ENCODE assay signal across 8 cellular contexts in genomic region chrX:129982300-129983246, GRCh38. TPM values are rescaled to one million over a fixed set of nuclear protein-coding genes. Genes with fewer than 3 reads are reported as not detected.
DNase-seq lines count a peak whose midpoint lies in the region; ATAC-seq and TF ChIP-seq lines count a peak whose summit lies in the region.

BCORL1 (plus strand) TSS chrX:129982635; CDS start chrX:130005232, 22,597 bp downstream.

- H3K9me3 ChIP-seq in mesodermal cell (ENCODE audit: control insufficient read depth, low read length) = no peaks in the 10 kb centered on the region

- TF ChIP-seq CTCF in endothelial cell (IDR thresholded peaks at IDR 0.05; ENCODE audit: unreplicated experiment) = no peak

- H3K4me1 ChIP-seq in mesodermal cell (ENCODE audit: control insufficient read depth, insufficient read depth, low read length, poor library complexity, severe bottlenecking) = no peaks in the 10 kb centered on the region

- no peak within 1 kb of the TSS for H3K4me3 Mint-ChIP-seq in endothelial cell (ENCODE audit: unreplicated experiment)

- WGBS in mesodermal cell (ENCODE audit: insufficient coverage in 2 of 2), 2 experiments = 0% methylated on average over 23 of the region's 74 CpGs; no CpG with 5 or more reads in 1 of the 2 experiments

- no peaks in the 10 kb centered on the region for H3K36me3 ChIP-seq in mesodermal cell (ENCODE audit: control insufficient read depth, insufficient read depth, low read length)

- no peak within 1 kb of the TSS for H3K4me3 ChIP-seq in mesodermal cell (ENCODE audit: extremely low read depth, insufficient read depth, low read length, poor library complexity, severe bottlenecking)

- H3K27ac ChIP-seq in mesodermal cell (ENCODE audit: low read depth, low read length, severe bottlenecking) = peak within 1 kb of the TSS; percentile 36

- ATAC-seq in GM21447 (IDR thresholded peaks at IDR 0.05; ENCODE audit: unreplicated experiment) = peak; percentile 83

- H3K9me3 Mint-ChIP-seq in endothelial cell (ENCODE audit: unreplicated experiment) = no peaks in the 10 kb centered on the region

- no peaks in the 10 kb centered on the region for H3K36me3 Mint-ChIP-seq in endothelial cell (ENCODE audit: low read depth, unreplicated experiment)

- peaks cover 1% of the 10 kb centered on the region for H3K27me3 Mint-ChIP-seq in endothelial cell (ENCODE audit: unreplicated experiment)

- H3K27ac Mint-ChIP-seq in endothelial cell (ENCODE audit: unreplicated experiment) = no peak within 1 kb of the TSS

- DNase-seq in DMS 273 (lab: John Stamatoyannopoulos, UW; ENCODE audit: unreplicated experiment) (peak; percentile 95), HUDEP-2 (lab: John Stamatoyannopoulos, UW; ENCODE audit: unreplicated experiment in 76 of 76) (peak; percentile 1 to 89 (median 78)), NOMO-1 treated with DMSO at 0.1 percent for 48 hours (lab: John Stamatoyannopoulos, UW; ENCODE audit: unreplicated experiment) (peak; percentile 87), endothelial cell (ENCODE audit: low spot score) (peak; percentile 77)
- DNase-seq in activated CD8-positive, alpha-beta memory T cell treated with anti-CD3 and anti-CD28 coated beads, Interleukin-2, amount 50 U/mL, for 1 hour (ENCODE audit: extremely low read depth) = peak; percentile 68
- peak; percentile 80 to 82 for DNase-seq in stimulated activated CD8-positive, alpha-beta memory T cell treated with anti-CD3 and anti-CD28 coated beads, Interleukin-15, amount 100 ng/mL, for 48 hours (ENCODE audit: low read depth in 2 of 2)

- H3K4me1 Mint-ChIP-seq in endothelial cell (ENCODE audit: unreplicated experiment) = peaks cover 32% of the 10 kb centered on the region

RNA-seq across cellular contexts. Expression of gene BCORL1, which starts in this region (rescaled TPM):
- 34.0 TPM for total RNA-seq in endothelial cell (ENCODE audit: unreplicated experiment)
- polyA plus RNA-seq in mesodermal cell (2013, experiment 1 of 2) = 23.1 TPM
- 21.1 TPM for polyA plus RNA-seq in mesodermal cell (2013, experiment 2 of 2)
